Comparison of ENCODE assay signal across 1 cellular context in genomic region chr2:61887684-61888303, GRCh38.
TF ChIP-seq lines count a peak whose summit lies in the region.

No MANE protein-coding gene starts in this region.

TF ChIP-seq in HepG2, 621 proteins besides CTCF, POLR2A, EP300 and RAD21:
- peak; percentile 21; the same call in 1 of the 2 replicates for TF ChIP-seq SAP130 (CRISPR knock-in tag; IDR thresholded peaks at IDR 0.05; ENCODE audit: low read depth)
- TF ChIP-seq GLI4 (CRISPR knock-in tag; IDR thresholded peaks at IDR 0.05; ENCODE audit: borderline replicate concordance): 0 out of 2 replicates have a peak, but pooled peaks have one; percentile 30
- TF ChIP-seq BATF2 (CRISPR knock-in tag; IDR thresholded peaks at IDR 0.05): 0 out of 2 replicates have a peak, but pooled peaks have one; percentile 48
- TF ChIP-seq RBM22 (optimal IDR thresholded peaks at IDR 0.05; ENCODE audit: low read length): peak; percentile 39
- TF ChIP-seq ZNF883 (CRISPR knock-in tag; IDR thresholded peaks at IDR 0.05; ENCODE audit: not compliant biosample characterization): no peak
- TF ChIP-seq ELF4 (CRISPR knock-in tag; IDR thresholded peaks at IDR 0.05; ENCODE audit: borderline replicate concordance): 0 out of 2 replicates have a peak, but pooled peaks have one; percentile 6
- TF ChIP-seq SIN3A (IDR thresholded peaks at IDR 0.05; ENCODE audit: borderline replicate concordance, low read depth, low read length): 0 out of 2 replicates have a peak, but pooled peaks have one; percentile 67
- no peak for TF ChIP-seq PHF8 (CRISPR knock-in tag; IDR thresholded peaks at IDR 0.05)
- TF ChIP-seq ZNF543 (CRISPR knock-in tag; IDR thresholded peaks at IDR 0.05): no peak
- TF ChIP-seq GATAD2A (CRISPR knock-in tag; IDR thresholded peaks at IDR 0.05): peak; percentile 11; the same call in 1 of the 2 replicates
- no peak for TF ChIP-seq ARNT2 (CRISPR knock-in tag; IDR thresholded peaks at IDR 0.05; ENCODE audit: low read depth)
- TF ChIP-seq ZSCAN12 (CRISPR knock-in tag; IDR thresholded peaks at IDR 0.05): no peak
- TF ChIP-seq ZBTB43 (CRISPR knock-in tag; conservative IDR thresholded peaks at IDR 0.05): 0 out of 2 replicates have a peak, but pooled peaks have one; percentile 21
- peak; percentile 68; the same call in 1 of the 2 replicates for TF ChIP-seq ZNF841 (CRISPR knock-in tag; IDR thresholded peaks at IDR 0.05; ENCODE audit: borderline replicate concordance)
- 0 out of 2 replicates have a peak, but pooled peaks have one; percentile 24 for TF ChIP-seq DRAP1 (CRISPR knock-in tag; IDR thresholded peaks at IDR 0.05)
- peak; percentile 57; the same call in 1 of the 2 replicates for TF ChIP-seq TGIF2 (CRISPR knock-in tag; IDR thresholded peaks at IDR 0.05)
- TF ChIP-seq AFF4 (CRISPR knock-in tag; IDR thresholded peaks at IDR 0.05): peak; percentile 12; the same call in 1 of the 2 replicates
- TF ChIP-seq TRAFD1 (CRISPR knock-in tag; IDR thresholded peaks at IDR 0.05; ENCODE audit: borderline replicate concordance): no peak
- TF ChIP-seq ZNF33B (CRISPR knock-in tag; IDR thresholded peaks at IDR 0.05): 0 out of 2 replicates have a peak, but pooled peaks have one; percentile 5
- TF ChIP-seq SSRP1 (CRISPR knock-in tag; IDR thresholded peaks at IDR 0.05): 0 out of 2 replicates have a peak, but pooled peaks have one; percentile 31
- 0 out of 2 replicates have a peak, but pooled peaks have one; percentile 17 for TF ChIP-seq ZNF614 (CRISPR knock-in tag; IDR thresholded peaks at IDR 0.05; ENCODE audit: borderline replicate concordance)
- TF ChIP-seq FOXP4 (CRISPR knock-in tag; IDR thresholded peaks at IDR 0.05): no peak
